ENCODE assay signal across 34 cellular contexts in the genomic region with DNA sequence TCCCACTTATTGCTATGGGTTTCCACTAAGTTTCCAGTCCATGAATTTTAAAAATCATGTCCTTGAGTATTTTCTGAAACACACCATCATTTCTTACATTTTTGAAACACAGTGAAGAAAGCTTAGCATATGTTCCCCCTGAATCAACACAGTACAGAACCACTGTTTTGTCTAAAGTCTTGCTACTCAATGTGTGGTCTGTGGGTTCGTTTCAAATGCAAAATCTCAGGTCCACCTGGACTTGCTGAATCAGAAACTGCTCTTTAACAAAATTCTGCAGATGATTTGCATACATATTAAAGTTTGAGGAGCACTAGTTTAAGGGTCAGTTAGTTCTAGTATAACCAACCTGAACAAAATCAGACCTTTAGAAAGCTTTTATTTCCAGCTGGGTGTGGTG.
DNase-seq lines count a peak whose midpoint lies in the region; ATAC-seq, FAIRE-seq and TF ChIP-seq lines count a peak whose summit lies in the region.
"Had no signal": no experiment of that assay in that cellular context is flagged by ENCODE, and none has a peak within 500 bp of the region (broad histone marks: within the 10 kb centered on the region; RNA-seq: fewer than 3 reads in every experiment).

No MANE protein-coding gene starts in this region.

- WGBS in A549 (ENCODE audit: missing lambda C conversion rate), result 33% methylated on average over 1 of the region's 1 CpG

- H3K36me3 Mint-ChIP-seq in mesothelial cell of epicardium, result no peaks in the 10 kb centered on the region
- H3K36me3 Mint-ChIP-seq: activated naive CD8-positive, alpha-beta T cell treated with anti-CD3 and anti-CD28 coated beads for 36 hours; CD4-positive, CD25-positive, alpha-beta regulatory T cell had no signal

- POLR2A ChIA-PET in A549 (lab: Yijun Ruan, JAX), result no interaction called here

- peaks cover 8% of the 10 kb centered on the region for H3K4me1 Mint-ChIP-seq in mesothelial cell of epicardium
- H3K4me1 Mint-ChIP-seq: activated naive CD8-positive, alpha-beta T cell treated with anti-CD3 and anti-CD28 coated beads for 36 hours; CD4-positive, CD25-positive, alpha-beta regulatory T cell had no signal

- in situ Hi-C loops in GM13976 (cut with MboI; ENCODE audit: low sequenced_read_pairs, unreplicated experiment), result no loop called here

- CTCF ChIA-PET in A549 (lab: Yijun Ruan, JAX), result interaction anchor here (1.1 to 1.3 kb wide), 3 partner anchors 10 to 246 kb away, joined by 3 to 4 read pairs (median 3); no protein-coding TSS in a partner anchor

- intact Hi-C loops in Right ventricle myocardium inferior (cut with DNase I), result no loop called here

- TF ChIP-seq CTCF in A549 (IDR thresholded peaks at IDR 0.05) (no peak), mesothelial cell of epicardium (IDR thresholded peaks at IDR 0.05; ENCODE audit: unreplicated experiment) (no peak), GM13976 (IDR thresholded peaks at IDR 0.05; ENCODE audit: borderline replicate concordance, control extremely low read depth, extremely low read depth, insufficient read depth, missing control alignments) (no peak)

- peak overlapping the region; percentile 37; the same call in 1 of the 3 replicates for H3K4me2 ChIP-seq in A549

- H3K9me3 ChIP-seq in A549, result no peaks in the 10 kb centered on the region
- H3K9me3 ChIP-seq: colonic mucosa, lower lobe of right lung, mucosa of descending colon, ovary, stomach, tibial artery had no signal

- H3K4me3 ChIP-seq in A549, result no peak overlapping the region
- H3K4me3 ChIP-seq: cardiac muscle cell, colonic mucosa, lower lobe of right lung, mucosa of descending colon, ovary, SK-N-MC, stomach, tibial artery had no signal

- peaks cover 8% of the 10 kb centered on the region for H3K9me3 Mint-ChIP-seq in mesothelial cell of epicardium
- H3K9me3 Mint-ChIP-seq: activated naive CD8-positive, alpha-beta T cell treated with anti-CD3 and anti-CD28 coated beads for 36 hours; T-helper 2 cell treated with Interferon-gamma antibody and Interleukin-4, amounts not matched to agents 5 μg/mL and 100 μg/mL, for 36 hours had no signal

- ATAC-seq in A549 (no peak), GM19035 (IDR thresholded peaks at IDR 0.05; ENCODE audit: unreplicated experiment) (peak; percentile 55), HG02610 (IDR thresholded peaks at IDR 0.05; ENCODE audit: unreplicated experiment) (peak; percentile 49), HG03571 (IDR thresholded peaks at IDR 0.05; ENCODE audit: unreplicated experiment) (peak; percentile 66), Right ventricle myocardium inferior (no peak)
- ATAC-seq: HCT116, lower lobe of right lung had no signal

- H3K27ac ChIP-seq in A549, result peak overlapping the region in 1 of 2 experiments; percentile 49; a peak in 1 of 6 replicates
- H3K27ac ChIP-seq: 22Rv1, cardiac muscle cell, colonic mucosa, lower lobe of right lung, ovary, RWPE1, SK-N-MC, stomach, tibial artery had no signal

- no peak for DNase-seq in A549 (ENCODE audit: low read depth in 1 of 2, low spot score in 1 of 2)
- DNase-seq in NCI-H1930 (lab: John Stamatoyannopoulos, UW), result no peak
- DNase-seq in mesothelial cell of epicardium (ENCODE audit: low spot score in 2 of 2, unreplicated experiment in 2 of 2), result no peak
- DNase-seq in GM13976 (ENCODE audit: low spot score), result no peak
- no peak for DNase-seq in Right ventricle myocardium inferior (ENCODE audit: missing footprints)
- DNase-seq: activated effector memory CD4-positive, alpha-beta T cell treated with anti-CD3 and anti-CD28 coated beads, Interleukin-2, amount 50 U/mL, for 16 hours; activated naive CD8-positive, alpha-beta T cell treated with anti-CD3 and anti-CD28 coated beads for 36 hours; activated T-cell treated with anti-CD3 and anti-CD28 coated beads for 4 hours; aorta; CD4-positive, CD25-positive, alpha-beta regulatory T cell; colonic mucosa; effector memory CD4-positive, alpha-beta T cell; head of caudate nucleus; Kasumi-1; lower lobe of right lung; NCI-H1436 treated with DMSO at 0.1 percent for 48 hours; NCI-H2107; NCI-H446; NCI-H82; ovary; retina; stomach; tibial artery had no signal

- no peak overlapping the region for H3K27ac Mint-ChIP-seq in mesothelial cell of epicardium
- H3K27ac Mint-ChIP-seq: activated naive CD8-positive, alpha-beta T cell treated with anti-CD3 and anti-CD28 coated beads for 36 hours; CD4-positive, CD25-positive, alpha-beta regulatory T cell; T-helper 2 cell treated with Interferon-gamma antibody and Interleukin-4, amounts not matched to agents 5 μg/mL and 100 μg/mL, for 36 hours had no signal

- TF ChIP-seq POLR2A in A549 (IDR thresholded peaks at IDR 0.05; ENCODE audit: low read length), result no peak

- peaks cover 7% of the 10 kb centered on the region; the same call in 1 of the 3 replicates for H3K4me1 ChIP-seq in A549
- H3K4me1 ChIP-seq: colonic mucosa, lower lobe of right lung, stomach, tibial artery had no signal

- TF ChIP-seq RAD21 in A549 (conservative IDR thresholded peaks at IDR 0.05 in 1 of 2, IDR thresholded peaks at IDR 0.05 in 1 of 2), result no peak

- H3K4me3 Mint-ChIP-seq in mesothelial cell of epicardium, result no peak overlapping the region
- H3K4me3 Mint-ChIP-seq: activated naive CD8-positive, alpha-beta T cell treated with anti-CD3 and anti-CD28 coated beads for 36 hours; CD4-positive, CD25-positive, alpha-beta regulatory T cell; T-helper 2 cell treated with Interferon-gamma antibody and Interleukin-4, amounts not matched to agents 5 μg/mL and 100 μg/mL, for 36 hours had no signal

- FAIRE-seq in A549 (lab: Jason Lieb, UNC), result no peak
- FAIRE-seq: D721Med had no signal

- no peaks in the 10 kb centered on the region for H3K27me3 Mint-ChIP-seq in mesothelial cell of epicardium (ENCODE audit: low read depth)

- no peak for TF ChIP-seq EP300 in A549 (IDR thresholded peaks at IDR 0.05)

TF ChIP-seq in A549, 52 proteins besides CTCF, POLR2A, EP300 and RAD21:
- TF ChIP-seq GATA3 (IDR thresholded peaks at IDR 0.05; ENCODE audit: borderline replicate concordance) (no peak), HOXB13 (CRISPR knock-in tag; IDR thresholded peaks at IDR 0.05; ENCODE audit: low read depth) (no peak), FOXS1 (CRISPR knock-in tag; IDR thresholded peaks at IDR 0.05) (no peak), CEBPB (IDR thresholded peaks at IDR 0.05) (no peak), NPAS2 (CRISPR knock-in tag; IDR thresholded peaks at IDR 0.05; ENCODE audit: borderline replicate concordance) (no peak)
TF ChIP-seq in A549: peak in this region for 0.

Comparison
In these comparisons a context has a peak if more than half of its experiments do, and no peak if none do; other contexts are left out.
1. ATAC-seq: peak in GM19035 (single experiment), HG02610 (single experiment) and HG03571 (single experiment); none in A549 (0 of 2) and Right ventricle myocardium inferior (single experiment).